In genomic region chr10:68988530-68989316, GRCh38 we compare ENCODE assay signal across 1 cellular context.
TF ChIP-seq lines count a peak whose summit lies in the region.

KIFBP (plus strand) TSS chr10:68988803; CDS start chr10:68988833, 30 bp downstream.

TF ChIP-seq in GM12878, 131 proteins besides CTCF, POLR2A, EP300 and RAD21 (continued from another document and continues in another):
- TF ChIP-seq REST (IDR thresholded peaks at IDR 0.05; ENCODE audit: low read depth, low read length) (no peak), HDAC2 (IDR thresholded peaks at IDR 0.05) (no peak), PAX8 (IDR thresholded peaks at IDR 0.05) (no peak), POU2F2 (IDR thresholded peaks at IDR 0.05; ENCODE audit: borderline replicate concordance, low read depth, low read length) (peak; percentile 70; the same call in 1 of the 3 replicates), POLR2AphosphoS2 (IDR thresholded peaks at IDR 0.05; ENCODE audit: low read depth, low read length) (peak; percentile 57; the same call in 1 of the 2 replicates), POLR2AphosphoS5 (IDR thresholded peaks at IDR 0.05; ENCODE audit: low read length) (peak; percentile 80), CUX1 (IDR thresholded peaks at IDR 0.05; ENCODE audit: insufficient replicate concordance, low read depth, low read length) (no peak), TAF1 (IDR thresholded peaks at IDR 0.05; ENCODE audit: borderline replicate concordance, low read depth, low read length) (peak; percentile 79; the same call in 1 of the 2 replicates), RUNX3 (IDR thresholded peaks at IDR 0.05; ENCODE audit: low read length) (peak; percentile 87), BCL3 (IDR thresholded peaks at IDR 0.05; ENCODE audit: borderline replicate concordance, insufficient read depth, low read depth, low read length, poor library complexity, severe bottlenecking) (no peak), BCLAF1 (IDR thresholded peaks at IDR 0.05) (no peak), PAX5 (IDR thresholded peaks at IDR 0.05; ENCODE audit: borderline replicate concordance, low read depth, low read length) (no peak), E2F8 (IDR thresholded peaks at IDR 0.05; ENCODE audit: low read depth, partially characterized antibody) (peak; percentile 86), ATF3 (IDR thresholded peaks at IDR 0.05; ENCODE audit: borderline replicate concordance, extremely low read depth, low read depth, low read length) (peak; percentile 86; the same call in 1 of the 2 replicates), SP1 (IDR thresholded peaks at IDR 0.05; ENCODE audit: low read depth, low read length) (peak; percentile 66), ZBTB40 (IDR thresholded peaks at IDR 0.05; ENCODE audit: borderline replicate concordance) (no peak; the same call in 1 of the 2 replicates), CHD2 (IDR thresholded peaks at IDR 0.05; ENCODE audit: borderline replicate concordance, low read depth, low read length) (peak; percentile 48; the same call in 1 of the 2 replicates), GATAD2B (conservative IDR thresholded peaks at IDR 0.05; ENCODE audit: low read depth) (peak; percentile 78; the same call in 1 of the 2 replicates), PRDM15 (CRISPR knock-in tag; IDR thresholded peaks at IDR 0.05) (no peak)
